Comparison of ENCODE assay signal across 17 cellular contexts in the genomic region with DNA sequence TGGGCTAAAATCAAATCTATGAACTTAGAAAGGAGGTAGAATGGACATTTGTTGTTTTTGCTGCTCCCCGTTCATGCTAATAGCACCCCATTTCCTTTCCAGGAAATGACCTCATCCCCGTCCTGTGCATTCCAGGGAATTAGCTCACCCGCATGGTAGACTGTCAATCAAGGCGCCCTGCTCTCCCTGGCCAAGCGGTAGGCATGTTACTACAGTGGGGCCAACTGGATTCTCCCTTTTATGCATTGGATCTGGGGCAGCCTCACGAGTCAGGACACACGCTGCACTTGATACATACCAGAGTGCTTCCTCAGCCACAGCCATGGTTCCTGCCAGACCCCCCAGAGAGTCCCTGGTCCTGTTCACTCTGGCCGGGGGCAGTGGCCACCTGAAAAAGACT.
DNase-seq lines count a peak whose midpoint lies in the region; ATAC-seq lines count a peak whose summit lies in the region.
"Had no signal": no experiment of that assay in that cellular context is flagged by ENCODE, and none has a peak within 500 bp of the region (broad histone marks: within the 10 kb centered on the region; RNA-seq: fewer than 3 reads in every experiment).

No MANE protein-coding gene starts in this region.

- DNase-seq in left ventricle myocardium superior (no peak), left cardiac atrium (no peak), iris pigment epithelial cell (ENCODE audit: low read depth) (peak; percentile 66), aorta (no peak), GOT3 (lab: John Stamatoyannopoulos, UW) (no peak), ecto neural progenitor cell (ENCODE audit: low spot score) (no peak)
- DNase-seq: anterior cingulate cortex; GDM1; Kasumi-1; lower lobe of right lung; naive thymus-derived CD8-positive, alpha-beta T cell; NCI-H524 treated with DMSO at 0.1 percent for 48 hours; psoas muscle; WERI-Rb-1 had no signal

- peak overlapping the region; percentile 57 for H3K4me3 Mint-ChIP-seq in activated T-helper 17 cell treated with anti-CD3 and anti-CD28 coated beads, Interleukin-2, amount 50 U/mL, for 72 hours
- H3K4me3 Mint-ChIP-seq: dendritic cell treated with granulocyte-macrophage colony-stimulating factor and Interleukin-4, amounts not matched to agents 40 ng/mL and 50 ng/mL, for 4 days had no signal

- peaks cover 6% of the 10 kb centered on the region for H3K27me3 Mint-ChIP-seq in activated T-helper 17 cell treated with anti-CD3 and anti-CD28 coated beads, Interleukin-2, amount 50 U/mL, for 72 hours

- no peaks in the 10 kb centered on the region for H3K36me3 ChIP-seq in aorta (ENCODE audit: control insufficient read depth in 1 of 2, insufficient read depth in 2 of 2, low read length in 1 of 2)
- H3K36me3 ChIP-seq: lower lobe of right lung, WERI-Rb-1 had no signal

- no peak overlapping the region for H3K4me3 ChIP-seq in aorta (ENCODE audit: low read length in 2 of 2)
- H3K4me3 ChIP-seq: lower lobe of right lung, psoas muscle had no signal

- no peaks in the 10 kb centered on the region for H3K9me3 Mint-ChIP-seq in activated T-helper 17 cell treated with anti-CD3 and anti-CD28 coated beads, Interleukin-2, amount 50 U/mL, for 72 hours

- peaks cover 0 to 1% of the 10 kb centered on the region in 2 donors for H3K4me1 ChIP-seq in aorta (ENCODE audit: control insufficient read depth in 1 of 2, insufficient read depth in 2 of 2, low read length in 2 of 2)
- H3K4me1 ChIP-seq: lower lobe of right lung, psoas muscle had no signal

- intact Hi-C loops in left ventricle myocardium superior (cut with micrococcal nuclease) (no loop called here), left cardiac atrium (cut with DNase I) (no loop called here), aorta (cut with DNase I) (loop anchor here in 1 of 2 donors (10.0 kb wide), 1 partner anchor 113 kb away; the partner anchor contains the start of gene PTCH1)

- no peak overlapping the region for H3K27ac Mint-ChIP-seq in activated T-helper 17 cell treated with anti-CD3 and anti-CD28 coated beads, Interleukin-2, amount 50 U/mL, for 72 hours
- H3K27ac Mint-ChIP-seq: dendritic cell treated with granulocyte-macrophage colony-stimulating factor and Interleukin-4, amounts not matched to agents 40 ng/mL and 50 ng/mL, for 4 days had no signal

- no peaks in the 10 kb centered on the region for H3K9me3 ChIP-seq in aorta (ENCODE audit: control insufficient read depth, low read length)
- H3K9me3 ChIP-seq: lower lobe of right lung, psoas muscle had no signal

- WGBS in aorta, 2 donors = 21 to 30% methylated on average over 8 of the region's 8 CpGs

- no peak overlapping the region for H3K27ac ChIP-seq in aorta (ENCODE audit: low read depth in 1 of 2, low read length in 2 of 2)
- H3K27ac ChIP-seq: WERI-Rb-1 had no signal

- H3K27me3 ChIP-seq in aorta (ENCODE audit: control insufficient read depth in 1 of 2, insufficient read depth in 2 of 2, low read length in 1 of 2) = no peaks in the 10 kb centered on the region

- no peaks in the 10 kb centered on the region for H3K36me3 Mint-ChIP-seq in activated T-helper 17 cell treated with anti-CD3 and anti-CD28 coated beads, Interleukin-2, amount 50 U/mL, for 72 hours (ENCODE audit: low read depth)
- H3K36me3 Mint-ChIP-seq: naive thymus-derived CD8-positive, alpha-beta T cell had no signal

- peak; percentile 13 for ATAC-seq in left ventricle myocardium superior
- ATAC-seq in left cardiac atrium = no peak
- no peak for ATAC-seq in activated T-helper 17 cell treated with anti-CD3 and anti-CD28 coated beads, Interleukin-2, amount 50 U/mL, for 72 hours (replicated peaks)
- peak; percentile 40 for ATAC-seq in aorta (ENCODE audit: low FRiP score)
- no peak for ATAC-seq in GM19328 (IDR thresholded peaks at IDR 0.05; ENCODE audit: unreplicated experiment)

- H3K4me1 Mint-ChIP-seq in activated T-helper 17 cell treated with anti-CD3 and anti-CD28 coated beads, Interleukin-2, amount 50 U/mL, for 72 hours = peaks cover 6% of the 10 kb centered on the region

Comparison
In these comparisons a context has a peak if more than half of its experiments do, and no peak if none do; other contexts are left out.
1. ATAC-seq: peak in left ventricle myocardium superior (single experiment) and aorta (single experiment); none in left cardiac atrium (0 of 2), activated T-helper 17 cell treated with anti-CD3 and anti-CD28 coated beads, Interleukin-2, amount 50 U/mL, for 72 hours (single experiment) and GM19328 (single experiment).